8 cellular contexts compared by ENCODE assay signal in genomic region chr1:111769517-111770146, GRCh38.
DNase-seq lines count a peak whose midpoint lies in the region; ATAC-seq and TF ChIP-seq lines count a peak whose summit lies in the region.

No MANE protein-coding gene starts in this region.

- H3K9me3 Mint-ChIP-seq in activated naive CD4-positive, alpha-beta T cell treated with anti-CD3 and anti-CD28 coated beads, Interleukin-2, amount 10 ng/mL, durations not matched to agents 7 days and 5 days, result no peaks in the 10 kb centered on the region

- CTCF ChIA-PET in activated naive CD4-positive, alpha-beta T cell treated with anti-CD3 and anti-CD28 coated beads, Interleukin-2, amount 10 ng/mL, durations not matched to agents 7 days and 5 days (lab: Charles Lee), result interaction anchor here (0.7 to 4.1 kb wide), 23 partner anchors 9 to 739 kb away, joined by 3 to 31 read pairs (median 4); partner anchors contain the start of gene WDR77

- H3K4me3 Mint-ChIP-seq in activated naive CD4-positive, alpha-beta T cell treated with anti-CD3 and anti-CD28 coated beads, Interleukin-2, amount 10 ng/mL, durations not matched to agents 7 days and 5 days, result no peak overlapping the region

- no peak overlapping the region for H3K27ac Mint-ChIP-seq in activated naive CD4-positive, alpha-beta T cell treated with anti-CD3 and anti-CD28 coated beads, Interleukin-2, amount 10 ng/mL, durations not matched to agents 7 days and 5 days

- TF ChIP-seq CTCF in HFF-Myc (IDR thresholded peaks at IDR 0.05; ENCODE audit: low read depth, low read length, missing control alignments), result peak; percentile 62

- H3K36me3 Mint-ChIP-seq in activated naive CD4-positive, alpha-beta T cell treated with anti-CD3 and anti-CD28 coated beads, Interleukin-2, amount 10 ng/mL, durations not matched to agents 7 days and 5 days, result peaks cover 24% of the 10 kb centered on the region

- no peak overlapping the region for H3K4me3 ChIP-seq in HFF-Myc (replicated peaks; ENCODE audit: low read depth, low read length)

- H3K4me1 Mint-ChIP-seq in activated naive CD4-positive, alpha-beta T cell treated with anti-CD3 and anti-CD28 coated beads, Interleukin-2, amount 10 ng/mL, durations not matched to agents 7 days and 5 days, result peaks cover 5% of the 10 kb centered on the region

- DNase-seq in COLO829 (ENCODE audit: low spot score) (peak; percentile 44), HFF-Myc (ENCODE audit: extremely low read depth, low read depth) (peak; percentile 48), NOMO-1 treated with dmso at 0.1 percent for 144 hours (lab: John Stamatoyannopoulos, UW; ENCODE audit: unreplicated experiment) (peak; percentile 25), germinal center (ENCODE audit: low spot score) (peak; percentile 67), putamen (ENCODE audit: low spot score) (peak; percentile 57)
- peak; percentile 69 for DNase-seq in activated naive CD4-positive, alpha-beta T cell treated with anti-CD3 and anti-CD28 coated beads, Interleukin-2, amount 10 ng/mL, durations not matched to agents 7 days and 5 days

- ATAC-seq in GM21723 (IDR thresholded peaks at IDR 0.05; ENCODE audit: unreplicated experiment) (no peak), GM18867 (IDR thresholded peaks at IDR 0.05; ENCODE audit: unreplicated experiment) (no peak)

- no peaks in the 10 kb centered on the region for H3K27me3 Mint-ChIP-seq in activated naive CD4-positive, alpha-beta T cell treated with anti-CD3 and anti-CD28 coated beads, Interleukin-2, amount 10 ng/mL, durations not matched to agents 7 days and 5 days
